In genomic region chr5:96601811-96602244, GRCh38 we compare ENCODE assay signal across 7 cellular contexts.
DNase-seq lines count a peak whose midpoint lies in the region; ATAC-seq, FAIRE-seq and TF ChIP-seq lines count a peak whose summit lies in the region.

No MANE protein-coding gene starts in this region.

- TF ChIP-seq EP300 in sigmoid colon (IDR thresholded peaks at IDR 0.05), result no peak

- peak; percentile 67 to 87 (median 83) for TF ChIP-seq CTCF in heart right ventricle (IDR thresholded peaks at IDR 0.05)
- TF ChIP-seq CTCF in sigmoid colon (IDR thresholded peaks at IDR 0.05), result peak; percentile 37 to 75 (median 59)

- H3K4me3 ChIP-seq in MG63, result no peak overlapping the region
- H3K4me3 ChIP-seq in heart right ventricle, result peak overlapping the region in 3 of 10 donors; percentile 16 to 29 (median 19)
- no peak overlapping the region for H3K4me3 ChIP-seq in sigmoid colon

- H3K36me3 ChIP-seq in MG63, result no peaks in the 10 kb centered on the region
- H3K36me3 ChIP-seq in heart right ventricle, result no peaks in the 10 kb centered on the region
- no peaks in the 10 kb centered on the region for H3K36me3 ChIP-seq in sigmoid colon

- DNase-seq in GM04504 (ENCODE audit: low read depth) (peak; percentile 53), H54 (ENCODE audit: insufficient read length, low spot score) (peak; percentile 26), MG63 (peak; percentile 22), SHP77 treated with DMSO at 0.1 percent for 48 hours (lab: John Stamatoyannopoulos, UW) (peak; percentile 71), heart right ventricle (peak in 1 of 2 donors; percentile 77), sigmoid colon (no peak)
- peak; percentile 27 for DNase-seq in activated naive CD8-positive, alpha-beta T cell treated with anti-CD3 and anti-CD28 coated beads, Interleukin-2, amount 50 U/mL, for 16 hours (ENCODE audit: low read depth, low spot score)

- H3K27ac ChIP-seq in heart right ventricle (peak overlapping the region in 1 of 10 donors; percentile 6), sigmoid colon (no peak overlapping the region)

- no peak for TF ChIP-seq POLR2A in H54 (IDR thresholded peaks at IDR 0.05; ENCODE audit: low read depth, low read length)
- no peak for TF ChIP-seq POLR2A in sigmoid colon (IDR thresholded peaks at IDR 0.05)

- WGBS in heart right ventricle, 2 donors, result 15 to 21% methylated on average over 4 of the region's 4 CpGs
- WGBS in sigmoid colon, 2 donors, result 16 to 29% methylated on average over 4 of the region's 4 CpGs

- FAIRE-seq in H54 (lab: Jason Lieb, UNC), result peak; percentile 78

- H3K27me3 ChIP-seq in MG63, result no peaks in the 10 kb centered on the region
- H3K27me3 ChIP-seq in heart right ventricle, result peaks cover 0 to 10% (median 0%) of the 10 kb centered on the region in 7 donors
- H3K27me3 ChIP-seq in sigmoid colon, result no peaks in the 10 kb centered on the region

- H3K9me3 ChIP-seq in MG63, result no peaks in the 10 kb centered on the region
- no peaks in the 10 kb centered on the region for H3K9me3 ChIP-seq in heart right ventricle
- H3K9me3 ChIP-seq in sigmoid colon, result no peaks in the 10 kb centered on the region

- H3K4me1 ChIP-seq in heart right ventricle (peaks cover 0 to 16% (median 4%) of the 10 kb centered on the region in 9 donors), sigmoid colon (no peaks in the 10 kb centered on the region)

- intact Hi-C loops in heart right ventricle (cut with DNase I), result loop anchor here (1.0 to 10.0 kb wide), 11 partner anchors 227 to 960 kb away; no protein-coding TSS in a partner anchor
- intact Hi-C loops in sigmoid colon (cut with DNase I), result loop anchor here (1.0 to 10.0 kb wide), 3 partner anchors 258 to 957 kb away; partner anchors contain the start of gene RFESD

- ATAC-seq in heart right ventricle, result peak; percentile 63 to 93 (median 88)
